In the genomic region with DNA sequence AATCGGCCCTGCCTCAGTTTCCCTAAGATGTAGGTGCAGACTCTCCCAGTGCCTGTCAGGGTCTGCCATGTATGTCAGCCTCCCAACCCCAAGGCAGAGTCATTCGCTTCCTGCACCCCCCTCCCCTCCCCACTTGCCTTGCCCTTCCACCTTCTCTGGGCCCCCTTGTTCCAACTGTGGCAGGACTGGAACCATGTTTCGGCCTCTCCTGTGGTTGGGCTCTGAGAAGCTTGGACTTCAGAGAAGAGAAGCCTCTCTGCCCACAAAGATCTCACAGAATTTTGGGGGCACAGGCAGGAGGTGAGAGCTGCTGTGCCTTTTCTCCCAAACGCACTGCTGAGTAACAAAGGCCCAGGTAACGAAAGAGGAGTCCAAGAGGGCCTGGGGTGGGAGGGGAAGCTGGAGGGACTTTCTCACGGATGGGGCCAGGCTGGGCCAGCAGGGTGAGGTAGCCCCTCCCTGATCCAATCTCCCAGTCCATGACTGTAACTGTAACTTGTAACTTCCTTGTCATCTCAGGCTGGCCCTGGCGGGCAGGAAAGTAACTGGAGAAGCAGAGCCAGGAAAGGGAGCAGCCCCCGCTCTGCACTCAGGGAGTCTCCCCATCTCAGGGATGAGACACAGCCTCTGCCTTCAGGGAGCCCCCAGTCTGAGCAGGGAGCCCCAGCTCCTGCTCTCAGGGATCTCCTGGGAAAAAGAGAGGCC, we compare ENCODE assay signal across 1 cellular context.
A peak's percentile ranks its signal among the peaks of the same experiment; 100 is the strongest.
TF ChIP-seq lines count a peak whose summit lies in the region.

No MANE protein-coding gene starts in this region.

TF ChIP-seq in HEK293, 187 proteins besides CTCF, POLR2A, EP300 and RAD21 (continued from another document and continues in another):
- TF ChIP-seq, protein P1, sequence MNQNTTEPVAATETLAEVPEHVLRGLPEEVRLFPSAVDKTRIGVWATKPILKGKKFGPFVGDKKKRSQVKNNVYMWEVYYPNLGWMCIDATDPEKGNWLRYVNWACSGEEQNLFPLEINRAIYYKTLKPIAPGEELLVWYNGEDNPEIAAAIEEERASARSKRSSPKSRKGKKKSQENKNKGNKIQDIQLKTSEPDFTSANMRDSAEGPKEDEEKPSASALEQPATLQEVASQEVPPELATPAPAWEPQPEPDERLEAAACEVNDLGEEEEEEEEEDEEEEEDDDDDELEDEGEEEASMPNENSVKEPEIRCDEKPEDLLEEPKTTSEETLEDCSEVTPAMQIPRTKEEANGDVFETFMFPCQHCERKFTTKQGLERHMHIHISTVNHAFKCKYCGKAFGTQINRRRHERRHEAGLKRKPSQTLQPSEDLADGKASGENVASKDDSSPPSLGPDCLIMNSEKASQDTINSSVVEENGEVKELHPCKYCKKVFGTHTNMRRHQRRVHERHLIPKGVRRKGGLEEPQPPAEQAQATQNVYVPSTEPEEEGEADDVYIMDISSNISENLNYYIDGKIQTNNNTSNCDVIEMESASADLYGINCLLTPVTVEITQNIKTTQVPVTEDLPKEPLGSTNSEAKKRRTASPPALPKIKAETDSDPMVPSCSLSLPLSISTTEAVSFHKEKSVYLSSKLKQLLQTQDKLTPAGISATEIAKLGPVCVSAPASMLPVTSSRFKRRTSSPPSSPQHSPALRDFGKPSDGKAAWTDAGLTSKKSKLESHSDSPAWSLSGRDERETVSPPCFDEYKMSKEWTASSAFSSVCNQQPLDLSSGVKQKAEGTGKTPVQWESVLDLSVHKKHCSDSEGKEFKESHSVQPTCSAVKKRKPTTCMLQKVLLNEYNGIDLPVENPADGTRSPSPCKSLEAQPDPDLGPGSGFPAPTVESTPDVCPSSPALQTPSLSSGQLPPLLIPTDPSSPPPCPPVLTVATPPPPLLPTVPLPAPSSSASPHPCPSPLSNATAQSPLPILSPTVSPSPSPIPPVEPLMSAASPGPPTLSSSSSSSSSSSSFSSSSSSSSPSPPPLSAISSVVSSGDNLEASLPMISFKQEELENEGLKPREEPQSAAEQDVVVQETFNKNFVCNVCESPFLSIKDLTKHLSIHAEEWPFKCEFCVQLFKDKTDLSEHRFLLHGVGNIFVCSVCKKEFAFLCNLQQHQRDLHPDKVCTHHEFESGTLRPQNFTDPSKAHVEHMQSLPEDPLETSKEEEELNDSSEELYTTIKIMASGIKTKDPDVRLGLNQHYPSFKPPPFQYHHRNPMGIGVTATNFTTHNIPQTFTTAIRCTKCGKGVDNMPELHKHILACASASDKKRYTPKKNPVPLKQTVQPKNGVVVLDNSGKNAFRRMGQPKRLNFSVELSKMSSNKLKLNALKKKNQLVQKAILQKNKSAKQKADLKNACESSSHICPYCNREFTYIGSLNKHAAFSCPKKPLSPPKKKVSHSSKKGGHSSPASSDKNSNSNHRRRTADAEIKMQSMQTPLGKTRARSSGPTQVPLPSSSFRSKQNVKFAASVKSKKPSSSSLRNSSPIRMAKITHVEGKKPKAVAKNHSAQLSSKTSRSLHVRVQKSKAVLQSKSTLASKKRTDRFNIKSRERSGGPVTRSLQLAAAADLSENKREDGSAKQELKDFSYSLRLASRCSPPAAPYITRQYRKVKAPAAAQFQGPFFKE (tag by site-specific recombination; IDR thresholded peaks at IDR 0.05; ENCODE audit: borderline replicate concordance), result no peak
- TF ChIP-seq ZFP69B (tag by site-specific recombination; IDR thresholded peaks at IDR 0.05), result no peak
- TF ChIP-seq TRIM28 (IDR thresholded peaks at IDR 0.05; ENCODE audit: borderline replicate concordance, low read length), result no peak
- TF ChIP-seq, protein P2, sequence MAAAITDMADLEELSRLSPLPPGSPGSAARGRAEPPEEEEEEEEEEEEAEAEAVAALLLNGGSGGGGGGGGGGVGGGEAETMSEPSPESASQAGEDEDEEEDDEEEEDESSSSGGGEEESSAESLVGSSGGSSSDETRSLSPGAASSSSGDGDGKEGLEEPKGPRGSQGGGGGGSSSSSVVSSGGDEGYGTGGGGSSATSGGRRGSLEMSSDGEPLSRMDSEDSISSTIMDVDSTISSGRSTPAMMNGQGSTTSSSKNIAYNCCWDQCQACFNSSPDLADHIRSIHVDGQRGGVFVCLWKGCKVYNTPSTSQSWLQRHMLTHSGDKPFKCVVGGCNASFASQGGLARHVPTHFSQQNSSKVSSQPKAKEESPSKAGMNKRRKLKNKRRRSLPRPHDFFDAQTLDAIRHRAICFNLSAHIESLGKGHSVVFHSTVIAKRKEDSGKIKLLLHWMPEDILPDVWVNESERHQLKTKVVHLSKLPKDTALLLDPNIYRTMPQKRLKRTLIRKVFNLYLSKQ (tag by site-specific recombination; IDR thresholded peaks at IDR 0.05; ENCODE audit: borderline replicate concordance), result no peak
- TF ChIP-seq ZNF549 (tag by site-specific recombination; IDR thresholded peaks at IDR 0.05), result no peak
- TF ChIP-seq ZNF391 (tag by site-specific recombination; IDR thresholded peaks at IDR 0.05; ENCODE audit: borderline replicate concordance, low read depth), result no peak
- no peak for TF ChIP-seq GFI1B (tag by site-specific recombination; IDR thresholded peaks at IDR 0.05)
- no peak for TF ChIP-seq HOXD13 (CRISPR knock-in tag; IDR thresholded peaks at IDR 0.05; ENCODE audit: borderline replicate concordance)
- TF ChIP-seq ZBTB17 (tag by site-specific recombination; IDR thresholded peaks at IDR 0.05), result peak; percentile 76
- TF ChIP-seq ZBTB21 (tag by site-specific recombination; IDR thresholded peaks at IDR 0.05), result no peak
- TF ChIP-seq, protein P3, sequence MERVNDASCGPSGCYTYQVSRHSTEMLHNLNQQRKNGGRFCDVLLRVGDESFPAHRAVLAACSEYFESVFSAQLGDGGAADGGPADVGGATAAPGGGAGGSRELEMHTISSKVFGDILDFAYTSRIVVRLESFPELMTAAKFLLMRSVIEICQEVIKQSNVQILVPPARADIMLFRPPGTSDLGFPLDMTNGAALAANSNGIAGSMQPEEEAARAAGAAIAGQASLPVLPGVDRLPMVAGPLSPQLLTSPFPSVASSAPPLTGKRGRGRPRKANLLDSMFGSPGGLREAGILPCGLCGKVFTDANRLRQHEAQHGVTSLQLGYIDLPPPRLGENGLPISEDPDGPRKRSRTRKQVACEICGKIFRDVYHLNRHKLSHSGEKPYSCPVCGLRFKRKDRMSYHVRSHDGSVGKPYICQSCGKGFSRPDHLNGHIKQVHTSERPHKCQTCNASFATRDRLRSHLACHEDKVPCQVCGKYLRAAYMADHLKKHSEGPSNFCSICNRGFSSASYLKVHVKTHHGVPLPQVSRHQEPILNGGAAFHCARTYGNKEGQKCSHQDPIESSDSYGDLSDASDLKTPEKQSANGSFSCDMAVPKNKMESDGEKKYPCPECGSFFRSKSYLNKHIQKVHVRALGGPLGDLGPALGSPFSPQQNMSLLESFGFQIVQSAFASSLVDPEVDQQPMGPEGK (tag by site-specific recombination; IDR thresholded peaks at IDR 0.05), result no peak; the same call in 1 of the 2 replicates
- TF ChIP-seq ZNF157 (tag by site-specific recombination; IDR thresholded peaks at IDR 0.05), result no peak
- TF ChIP-seq, protein P4, sequence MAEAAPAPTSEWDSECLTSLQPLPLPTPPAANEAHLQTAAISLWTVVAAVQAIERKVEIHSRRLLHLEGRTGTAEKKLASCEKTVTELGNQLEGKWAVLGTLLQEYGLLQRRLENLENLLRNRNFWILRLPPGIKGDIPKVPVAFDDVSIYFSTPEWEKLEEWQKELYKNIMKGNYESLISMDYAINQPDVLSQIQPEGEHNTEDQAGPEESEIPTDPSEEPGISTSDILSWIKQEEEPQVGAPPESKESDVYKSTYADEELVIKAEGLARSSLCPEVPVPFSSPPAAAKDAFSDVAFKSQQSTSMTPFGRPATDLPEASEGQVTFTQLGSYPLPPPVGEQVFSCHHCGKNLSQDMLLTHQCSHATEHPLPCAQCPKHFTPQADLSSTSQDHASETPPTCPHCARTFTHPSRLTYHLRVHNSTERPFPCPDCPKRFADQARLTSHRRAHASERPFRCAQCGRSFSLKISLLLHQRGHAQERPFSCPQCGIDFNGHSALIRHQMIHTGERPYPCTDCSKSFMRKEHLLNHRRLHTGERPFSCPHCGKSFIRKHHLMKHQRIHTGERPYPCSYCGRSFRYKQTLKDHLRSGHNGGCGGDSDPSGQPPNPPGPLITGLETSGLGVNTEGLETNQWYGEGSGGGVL (tag by site-specific recombination; IDR thresholded peaks at IDR 0.05), result no peak
- TF ChIP-seq, protein P5, sequence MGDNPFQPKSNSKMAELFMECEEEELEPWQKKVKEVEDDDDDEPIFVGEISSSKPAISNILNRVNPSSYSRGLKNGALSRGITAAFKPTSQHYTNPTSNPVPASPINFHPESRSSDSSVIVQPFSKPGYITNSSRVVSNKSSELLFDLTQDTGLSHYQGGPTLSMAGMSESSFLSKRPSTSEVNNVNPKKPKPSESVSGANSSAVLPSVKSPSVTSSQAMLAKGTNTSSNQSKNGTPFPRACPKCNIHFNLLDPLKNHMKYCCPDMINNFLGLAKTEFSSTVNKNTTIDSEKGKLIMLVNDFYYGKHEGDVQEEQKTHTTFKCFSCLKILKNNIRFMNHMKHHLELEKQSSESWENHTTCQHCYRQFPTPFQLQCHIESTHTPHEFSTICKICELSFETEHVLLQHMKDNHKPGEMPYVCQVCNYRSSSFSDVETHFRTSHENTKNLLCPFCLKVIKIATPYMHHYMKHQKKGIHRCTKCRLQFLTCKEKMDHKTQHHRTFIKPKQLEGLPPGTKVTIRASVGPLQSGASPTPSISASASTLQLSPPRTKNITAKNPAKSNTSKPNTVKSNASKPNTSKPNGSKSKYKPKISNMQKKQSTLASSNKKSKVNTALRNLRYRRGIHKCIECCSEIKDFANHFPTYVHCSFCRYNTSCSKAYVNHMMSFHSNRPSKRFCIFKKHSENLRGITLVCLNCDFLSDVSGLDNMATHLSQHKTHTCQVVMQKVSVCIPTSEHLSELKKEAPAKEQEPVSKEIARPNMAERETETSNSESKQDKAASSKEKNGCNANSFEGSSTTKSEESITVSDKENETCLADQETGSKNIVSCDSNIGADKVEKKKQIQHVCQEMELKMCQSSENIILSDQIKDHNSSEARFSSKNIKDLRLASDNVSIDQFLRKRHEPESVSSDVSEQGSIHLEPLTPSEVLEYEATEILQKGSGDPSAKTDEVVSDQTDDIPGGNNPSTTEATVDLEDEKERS (tag by site-specific recombination; IDR thresholded peaks at IDR 0.05), result no peak
- TF ChIP-seq MEIS1 (CRISPR knock-in tag; IDR thresholded peaks at IDR 0.05; ENCODE audit: borderline replicate concordance), result no peak
- no peak for TF ChIP-seq ZBTB7A (tag by site-specific recombination; IDR thresholded peaks at IDR 0.05; ENCODE audit: low read depth)
- TF ChIP-seq, protein P6, sequence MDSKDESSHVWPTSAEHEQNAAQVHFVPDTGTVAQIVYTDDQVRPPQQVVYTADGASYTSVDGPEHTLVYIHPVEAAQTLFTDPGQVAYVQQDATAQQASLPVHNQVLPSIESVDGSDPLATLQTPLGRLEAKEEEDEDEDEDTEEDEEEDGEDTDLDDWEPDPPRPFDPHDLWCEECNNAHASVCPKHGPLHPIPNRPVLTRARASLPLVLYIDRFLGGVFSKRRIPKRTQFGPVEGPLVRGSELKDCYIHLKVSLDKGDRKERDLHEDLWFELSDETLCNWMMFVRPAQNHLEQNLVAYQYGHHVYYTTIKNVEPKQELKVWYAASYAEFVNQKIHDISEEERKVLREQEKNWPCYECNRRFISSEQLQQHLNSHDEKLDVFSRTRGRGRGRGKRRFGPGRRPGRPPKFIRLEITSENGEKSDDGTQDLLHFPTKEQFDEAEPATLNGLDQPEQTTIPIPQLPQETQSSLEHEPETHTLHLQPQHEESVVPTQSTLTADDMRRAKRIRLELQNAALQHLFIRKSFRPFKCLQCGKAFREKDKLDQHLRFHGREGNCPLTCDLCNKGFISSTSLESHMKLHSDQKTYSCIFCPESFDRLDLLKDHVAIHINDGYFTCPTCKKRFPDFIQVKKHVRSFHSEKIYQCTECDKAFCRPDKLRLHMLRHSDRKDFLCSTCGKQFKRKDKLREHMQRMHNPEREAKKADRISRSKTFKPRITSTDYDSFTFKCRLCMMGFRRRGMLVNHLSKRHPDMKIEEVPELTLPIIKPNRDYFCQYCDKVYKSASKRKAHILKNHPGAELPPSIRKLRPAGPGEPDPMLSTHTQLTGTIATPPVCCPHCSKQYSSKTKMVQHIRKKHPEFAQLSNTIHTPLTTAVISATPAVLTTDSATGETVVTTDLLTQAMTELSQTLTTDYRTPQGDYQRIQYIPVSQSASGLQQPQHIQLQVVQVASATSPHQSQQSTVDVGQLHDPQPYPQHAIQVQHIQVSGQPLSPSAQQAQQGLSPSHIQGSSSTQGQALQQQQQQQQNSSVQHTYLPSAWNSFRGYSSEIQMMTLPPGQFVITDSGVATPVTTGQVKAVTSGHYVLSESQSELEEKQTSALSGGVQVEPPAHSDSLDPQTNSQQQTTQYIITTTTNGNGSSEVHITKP (tag by site-specific recombination; IDR thresholded peaks at IDR 0.05), result peak; percentile 29; the same call in 1 of the 2 replicates
- TF ChIP-seq ZNF121 (tag by site-specific recombination; IDR thresholded peaks at IDR 0.05), result no peak
- peak; percentile 44; the same call in 1 of the 2 replicates for TF ChIP-seq IKZF3 (tag by site-specific recombination; IDR thresholded peaks at IDR 0.05)
- no peak for TF ChIP-seq ZFP3 (tag by site-specific recombination; IDR thresholded peaks at IDR 0.05; ENCODE audit: low read depth)
- no peak for TF ChIP-seq ZNF837 (tag by site-specific recombination; IDR thresholded peaks at IDR 0.05)
- TF ChIP-seq ZNF223 (tag by site-specific recombination; IDR thresholded peaks at IDR 0.05), result peak; percentile 78; the same call in 1 of the 2 replicates
- TF ChIP-seq ZNF221 (tag by site-specific recombination; IDR thresholded peaks at IDR 0.05; ENCODE audit: borderline replicate concordance), result no peak
- no peak for TF ChIP-seq ZNF555 (tag by site-specific recombination; conservative IDR thresholded peaks at IDR 0.05)
- TF ChIP-seq ZNF777 (tag by site-specific recombination; IDR thresholded peaks at IDR 0.05; ENCODE audit: borderline replicate concordance), result no peak
- TF ChIP-seq, protein P7, sequence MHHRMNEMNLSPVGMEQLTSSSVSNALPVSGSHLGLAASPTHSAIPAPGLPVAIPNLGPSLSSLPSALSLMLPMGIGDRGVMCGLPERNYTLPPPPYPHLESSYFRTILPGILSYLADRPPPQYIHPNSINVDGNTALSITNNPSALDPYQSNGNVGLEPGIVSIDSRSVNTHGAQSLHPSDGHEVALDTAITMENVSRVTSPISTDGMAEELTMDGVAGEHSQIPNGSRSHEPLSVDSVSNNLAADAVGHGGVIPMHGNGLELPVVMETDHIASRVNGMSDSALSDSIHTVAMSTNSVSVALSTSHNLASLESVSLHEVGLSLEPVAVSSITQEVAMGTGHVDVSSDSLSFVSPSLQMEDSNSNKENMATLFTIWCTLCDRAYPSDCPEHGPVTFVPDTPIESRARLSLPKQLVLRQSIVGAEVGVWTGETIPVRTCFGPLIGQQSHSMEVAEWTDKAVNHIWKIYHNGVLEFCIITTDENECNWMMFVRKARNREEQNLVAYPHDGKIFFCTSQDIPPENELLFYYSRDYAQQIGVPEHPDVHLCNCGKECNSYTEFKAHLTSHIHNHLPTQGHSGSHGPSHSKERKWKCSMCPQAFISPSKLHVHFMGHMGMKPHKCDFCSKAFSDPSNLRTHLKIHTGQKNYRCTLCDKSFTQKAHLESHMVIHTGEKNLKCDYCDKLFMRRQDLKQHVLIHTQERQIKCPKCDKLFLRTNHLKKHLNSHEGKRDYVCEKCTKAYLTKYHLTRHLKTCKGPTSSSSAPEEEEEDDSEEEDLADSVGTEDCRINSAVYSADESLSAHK (tag by site-specific recombination; IDR thresholded peaks at IDR 0.05), result no peak
